8 cellular contexts compared by ENCODE assay signal in the genomic region with DNA sequence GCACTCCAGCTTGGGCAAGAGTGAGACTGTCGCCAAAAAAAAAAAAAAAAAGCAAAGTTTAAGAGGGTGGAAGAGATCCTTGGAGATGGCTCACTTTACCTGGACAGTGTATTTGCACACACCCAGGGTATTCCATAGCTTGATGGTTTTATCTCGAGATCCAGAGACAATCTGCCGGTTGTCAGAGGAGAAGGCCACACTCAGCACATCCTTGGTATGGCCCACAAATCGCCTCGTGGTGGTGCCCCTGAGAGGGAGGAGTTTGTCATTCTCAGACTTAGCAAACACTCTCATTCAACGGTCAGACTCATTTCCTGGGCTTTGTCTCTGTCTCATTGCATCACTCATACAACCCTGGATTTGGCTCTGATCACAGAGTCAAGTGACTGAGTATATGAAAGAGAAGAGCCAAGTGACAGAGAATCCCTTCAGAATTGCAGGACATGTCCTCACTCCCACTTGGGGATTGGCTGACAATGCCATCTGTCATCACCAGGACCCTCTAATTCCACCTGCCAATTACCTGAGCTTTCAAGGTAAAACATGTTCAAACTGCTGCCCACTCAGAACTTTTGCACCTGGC. TPM values are rescaled to one million over a fixed set of nuclear protein-coding genes. Genes with fewer than 3 reads are reported as not detected.
DNase-seq lines count a peak whose midpoint lies in the region; ATAC-seq and TF ChIP-seq lines count a peak whose summit lies in the region.

No MANE protein-coding gene starts in this region.

- TF ChIP-seq CTCF in type B pancreatic cell (conservative IDR thresholded peaks at IDR 0.05) = no peak

- peak; percentile 75 for DNase-seq in AG08396 (ENCODE audit: low spot score)
- DNase-seq in HT-29 (ENCODE audit: low spot score) = peak; percentile 43
- no peak for DNase-seq in type B pancreatic cell (ENCODE audit: extremely low spot score, unreplicated experiment)
- DNase-seq in NCI-H187 (lab: John Stamatoyannopoulos, UW) = no peak
- DNase-seq in SIG-M5 (lab: John Stamatoyannopoulos, UW) = no peak

- H3K36me3 Mint-ChIP-seq in activated naive CD4-positive, alpha-beta T cell treated with anti-CD3 and anti-CD28 coated beads, Interleukin-2, amount 50 U/mL, for 24 hours = peaks cover 45% of the 10 kb centered on the region
- H3K36me3 Mint-ChIP-seq in type B pancreatic cell = peaks cover 38% of the 10 kb centered on the region

- H3K9me3 Mint-ChIP-seq in activated naive CD4-positive, alpha-beta T cell treated with anti-CD3 and anti-CD28 coated beads, Interleukin-2, amount 50 U/mL, for 24 hours = no peaks in the 10 kb centered on the region
- H3K9me3 Mint-ChIP-seq in type B pancreatic cell = no peaks in the 10 kb centered on the region

- H3K4me1 ChIP-seq in iPS-20b (ENCODE audit: insufficient read depth, low read length) = peaks cover 16% of the 10 kb centered on the region

- peak overlapping the region; percentile 99 for H3K27ac Mint-ChIP-seq in activated naive CD4-positive, alpha-beta T cell treated with anti-CD3 and anti-CD28 coated beads, Interleukin-2, amount 50 U/mL, for 24 hours
- peak overlapping the region; percentile 98 for H3K27ac Mint-ChIP-seq in type B pancreatic cell

- peak overlapping the region; percentile 96; the same call in 1 of the 2 replicates for H3K9ac ChIP-seq in iPS-20b (ENCODE audit: low read depth, low read length)

- no peak for ATAC-seq in GM21447 (IDR thresholded peaks at IDR 0.05; ENCODE audit: unreplicated experiment)

- no peaks in the 10 kb centered on the region for H3K27me3 ChIP-seq in iPS-20b (ENCODE audit: insufficient read depth, low read length)

- H3K36me3 ChIP-seq in iPS-20b (ENCODE audit: insufficient read depth, low read depth, low read length) = peaks cover 69% of the 10 kb centered on the region

- H3K4me3 ChIP-seq in iPS-20b (ENCODE audit: low read length) = peak overlapping the region; percentile 88

- peak overlapping the region; percentile 96 for H3K4me3 Mint-ChIP-seq in activated naive CD4-positive, alpha-beta T cell treated with anti-CD3 and anti-CD28 coated beads, Interleukin-2, amount 50 U/mL, for 24 hours
- H3K4me3 Mint-ChIP-seq in type B pancreatic cell = peak overlapping the region; percentile 97

- H3K27ac ChIP-seq in iPS-20b (ENCODE audit: low read length) = no peak overlapping the region

- H3K4me1 Mint-ChIP-seq in activated naive CD4-positive, alpha-beta T cell treated with anti-CD3 and anti-CD28 coated beads, Interleukin-2, amount 50 U/mL, for 24 hours = peaks cover 56% of the 10 kb centered on the region
- peaks cover 13% of the 10 kb centered on the region for H3K4me1 Mint-ChIP-seq in type B pancreatic cell (ENCODE audit: unreplicated experiment)

- no peaks in the 10 kb centered on the region for H3K27me3 Mint-ChIP-seq in activated naive CD4-positive, alpha-beta T cell treated with anti-CD3 and anti-CD28 coated beads, Interleukin-2, amount 50 U/mL, for 24 hours
- H3K27me3 Mint-ChIP-seq in type B pancreatic cell = no peaks in the 10 kb centered on the region

- no peaks in the 10 kb centered on the region for H3K9me3 ChIP-seq in iPS-20b (ENCODE audit: insufficient read depth, low read depth, low read length)

RNA-seq across cellular contexts. Expression of gene RACK1, which starts 2.2 kb away (rescaled TPM):
- total RNA-seq in HT-29 (2014; rRNA removed; shearing (Covaris generic)) = 4,450 and 4,738 TPM in 2 replicates
- 1,864 and 2,055 TPM in 2 replicates for total RNA-seq in type B pancreatic cell (ENCODE audit: low replicate concordance)

RNA-seq across cellular contexts. Expression of gene TRIM41, which starts 18.4 kb away (rescaled TPM):
- total RNA-seq in HT-29 (2014; rRNA removed; shearing (Covaris generic)) = 29.9 and 37.9 TPM in 2 replicates
- total RNA-seq in type B pancreatic cell (ENCODE audit: low replicate concordance) = 22.1 and 31.2 TPM in 2 replicates

RNA-seq across cellular contexts. Expression of gene TRIM52, which starts 19.5 kb away (rescaled TPM):
- total RNA-seq in HT-29 (2014; rRNA removed; shearing (Covaris generic)) = 4.0 and 4.8 TPM in 2 replicates
- total RNA-seq in type B pancreatic cell (ENCODE audit: low replicate concordance) = 10.1 and 14.1 TPM in 2 replicates

RNA-seq across cellular contexts. Expression of gene TRIM7, which starts 36.5 kb away (rescaled TPM):
- 2.9 and 5.5 TPM in 2 replicates for total RNA-seq in HT-29 (2014; rRNA removed; shearing (Covaris generic))
- 0.58 and 0.76 TPM in 2 replicates for total RNA-seq in type B pancreatic cell (ENCODE audit: low replicate concordance)

Comparison
In these comparisons a context has a peak if more than half of its experiments do, and no peak if none do; other contexts are left out.
1. DNase-seq: peak in AG08396 (single experiment) and HT-29 (single experiment); none in type B pancreatic cell (single experiment), NCI-H187 (0 of 2) and SIG-M5 (single experiment).